ENCODE assay signal across 22 cellular contexts in the genomic region with DNA sequence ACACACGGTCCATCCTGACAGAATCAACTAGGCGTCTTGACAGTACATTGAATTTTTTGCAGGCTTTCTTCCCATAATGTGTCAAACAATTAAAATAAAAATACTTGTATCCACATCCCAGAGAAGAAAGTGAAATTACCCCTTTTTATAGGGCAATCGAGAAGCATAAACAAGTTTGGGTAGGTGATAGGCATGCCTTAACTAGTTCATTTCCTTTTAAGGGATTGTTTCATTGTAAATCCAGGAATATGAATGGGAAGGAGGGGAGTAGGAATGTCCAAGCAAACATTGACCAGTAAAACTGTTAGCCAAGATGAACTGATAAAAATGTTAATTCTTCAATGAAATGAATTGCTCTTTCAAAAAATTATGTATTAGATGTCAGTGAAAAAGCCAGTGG. TPM values are rescaled to one million over a fixed set of nuclear protein-coding genes. Genes with fewer than 3 reads are reported as not detected.
"Had no signal": no experiment of that assay in that cellular context is flagged by ENCODE, and none has a peak within 500 bp of the region (broad histone marks: within the 10 kb centered on the region; RNA-seq: fewer than 3 reads in every experiment).

No MANE protein-coding gene starts in this region.

- H3K36me3 ChIP-seq: heart right ventricle, lower lobe of right lung, sigmoid colon, stomach, suprapubic skin, tibial nerve, uterus had no signal

- H3K4me2 ChIP-seq: smooth muscle cell had no signal

- H3K9me3 ChIP-seq: heart right ventricle, lower lobe of right lung, sigmoid colon, stomach, suprapubic skin, tibial nerve, uterus had no signal

- H3K27me3 ChIP-seq: heart right ventricle, sigmoid colon, stomach, suprapubic skin, tibial nerve, uterus had no signal

- DNase-seq: activated CD4-positive, alpha-beta T cell treated with anti-CD3 and anti-CD28 coated beads, Interleukin-2, amount 50 U/mL, for 4 hours; activated CD8-positive, alpha-beta memory T cell treated with anti-CD3 and anti-CD28 coated beads for 24 hours; activated CD8-positive, alpha-beta memory T cell treated with anti-CD3 and anti-CD28 coated beads, Interleukin-2, amount 50 U/mL, for 4 hours; activated naive CD4-positive, alpha-beta T cell treated with Interleukin-2 at 50 U/mL for 16 hours; activated naive CD8-positive, alpha-beta T cell treated with anti-CD3 and anti-CD28 coated beads for 36 hours; activated T-cell treated with anti-CD3 and anti-CD28 coated beads, Interleukin-2, amount 50 U/mL, for 4 hours; cerebellar nuclear complex; cortex of kidney; foreskin fibroblast; heart right ventricle; kidney; lower lobe of right lung; naive thymus-derived CD8-positive, alpha-beta T cell; sigmoid colon; stimulated activated CD4-positive, alpha-beta T cell treated with anti-CD3 and anti-CD28 coated beads, Interleukin-15, amount 100 ng/mL, for 24 hours; stomach; uterus had no signal

- H3K27ac ChIP-seq: lower lobe of right lung, sigmoid colon, stomach, suprapubic skin, tibial nerve, uterus had no signal

- H3K4me1 ChIP-seq: uterus had no signal

- H3K4me3 ChIP-seq: heart right ventricle, lower lobe of right lung, sigmoid colon, smooth muscle cell, stomach, suprapubic skin, tibial nerve, uterus had no signal

- ATAC-seq: activated T-cell treated with anti-CD3 and anti-CD28 coated beads, Interleukin-2, amount 50 U/mL, for 4 hours; heart right ventricle; left lobe of liver; lower lobe of right lung; naive thymus-derived CD8-positive, alpha-beta T cell; stimulated activated memory B cell treated with anti-CD40 and anti-IgM and Interleukin-4, amounts not matched to agents 10 μg/mL and 1 μg/mL and 100 μg/mL, for 72 hours had no signal

RNA-seq across cellular contexts. Expression of a gene that starts 31.4 kb away (rescaled TPM):
- total RNA-seq: naive thymus-derived CD8-positive, alpha-beta T cell had no signal
- polyA plus RNA-seq: naive thymus-derived CD8-positive, alpha-beta T cell had no signal
